26 cellular contexts compared by ENCODE assay signal in genomic region chr1:67623906-67624305, GRCh38.
"Had no signal": no experiment of that assay in that cellular context is flagged by ENCODE, and none has a peak within 500 bp of the region (broad histone marks: within the 10 kb centered on the region; RNA-seq: fewer than 3 reads in every experiment).

No MANE protein-coding gene starts in this region.

- H3K36me3 ChIP-seq: colonic mucosa, esophagus squamous epithelium, gastrocnemius medialis, gastroesophageal sphincter, heart left ventricle, heart right ventricle had no signal

- H3K4me3 Mint-ChIP-seq: dendritic cell treated with granulocyte-macrophage colony-stimulating factor and Interleukin-4, amounts not matched to agents 40 ng/mL and 50 ng/mL, for 4 days; effector memory CD8-positive, alpha-beta T cell; endodermal cell had no signal

- H3K9me3 ChIP-seq: colonic mucosa, esophagus squamous epithelium, gastrocnemius medialis, gastroesophageal sphincter had no signal

- H3K9me3 Mint-ChIP-seq: dendritic cell treated with granulocyte-macrophage colony-stimulating factor and Interleukin-4, amounts not matched to agents 40 ng/mL and 50 ng/mL, for 4 days; effector memory CD8-positive, alpha-beta T cell; endodermal cell had no signal

- H3K27ac ChIP-seq: colonic mucosa, coronary artery, epithelial cell of prostate, esophagus squamous epithelium, gastrocnemius medialis, gastroesophageal sphincter, heart left ventricle, heart right ventricle had no signal

- H3K4me1 ChIP-seq: colonic mucosa had no signal

- H3K27me3 ChIP-seq: colonic mucosa, esophagus squamous epithelium, foreskin keratinocyte, gastrocnemius medialis, gastroesophageal sphincter, heart left ventricle, heart right ventricle had no signal

- H3K27ac Mint-ChIP-seq: dendritic cell treated with granulocyte-macrophage colony-stimulating factor and Interleukin-4, amounts not matched to agents 40 ng/mL and 50 ng/mL, for 4 days; effector memory CD8-positive, alpha-beta T cell; endodermal cell had no signal

- H3K27me3 Mint-ChIP-seq: dendritic cell treated with granulocyte-macrophage colony-stimulating factor and Interleukin-4, amounts not matched to agents 40 ng/mL and 50 ng/mL, for 4 days had no signal

- H3K4me3 ChIP-seq: colonic mucosa, coronary artery, esophagus squamous epithelium, gastrocnemius medialis, gastroesophageal sphincter, heart left ventricle, heart right ventricle had no signal

- DNase-seq: cerebellar nuclear complex; colonic mucosa; cortex of kidney; dermis blood vessel endothelial cell; effector CD4-positive, alpha-beta T cell; effector CD8-positive, alpha-beta T cell; effector memory CD4-positive, alpha-beta T cell; effector memory CD8-positive, alpha-beta T cell; endodermal cell; erythroblast; esophagus squamous epithelium; foreskin fibroblast; foreskin keratinocyte; foreskin melanocyte; gastrocnemius medialis; glutamatergic neuron; heart left ventricle; heart right ventricle had no signal

- FAIRE-seq: colon, endometrium, endothelial cell of umbilical vein had no signal

- ATAC-seq: effector memory CD8-positive, alpha-beta T cell; esophagus mucosa; foreskin keratinocyte; gastrocnemius medialis; gastroesophageal sphincter; heart left ventricle; heart right ventricle had no signal
